Comparison of ENCODE assay signal across 22 cellular contexts in the genomic region with DNA sequence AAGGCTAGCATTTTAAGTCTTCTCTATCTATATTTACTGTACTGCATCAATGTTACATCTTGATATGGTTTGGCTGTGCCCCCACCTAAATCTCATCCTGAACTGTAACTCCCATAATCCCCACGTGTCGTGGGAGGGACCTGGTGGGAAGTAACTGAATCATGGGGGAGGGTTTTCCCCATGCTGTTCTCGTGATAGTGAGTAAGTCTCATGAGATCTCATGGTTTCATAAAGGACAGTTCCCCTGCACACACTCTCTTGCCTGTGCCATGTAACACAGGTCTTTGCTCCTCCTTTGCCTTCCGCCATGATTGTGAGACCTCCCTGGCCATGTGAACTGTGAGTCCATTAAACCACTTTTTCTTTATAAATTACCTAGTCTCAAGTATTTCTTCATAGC.
A peak's percentile ranks its signal among the peaks of the same experiment; 100 is the strongest.
DNase-seq lines count a peak whose midpoint lies in the region; ATAC-seq and TF ChIP-seq lines count a peak whose summit lies in the region.
"Had no signal": no experiment of that assay in that cellular context is flagged by ENCODE, and none has a peak within 500 bp of the region (broad histone marks: within the 10 kb centered on the region; RNA-seq: fewer than 3 reads in every experiment).

No MANE protein-coding gene starts in this region.

- peak; percentile 3 for ATAC-seq in foreskin keratinocyte
- ATAC-seq: GM23338, left lung, right lobe of liver had no signal

- no peaks in the 10 kb centered on the region for H3K36me3 ChIP-seq in ascending aorta
- H3K36me3 ChIP-seq: left lung, right lobe of liver, tibial artery had no signal

- no peaks in the 10 kb centered on the region for H3K9me3 ChIP-seq in ascending aorta
- H3K9me3 ChIP-seq: BLaER1 treated with 17β-estradiol and CSF1 and Interleukin-3, amounts not matched to agents 10 nM and 100 nM; left lung; right lobe of liver; tibial artery had no signal

- intact Hi-C loops in ascending aorta (cut with DNase I), result no loop called here

- H3K4me1 ChIP-seq in foreskin keratinocyte (peaks cover 41% of the 10 kb centered on the region), ascending aorta (peaks cover 0 to 13% of the 10 kb centered on the region in 2 donors)
- H3K4me1 ChIP-seq: right lobe of liver had no signal

- H3K27ac ChIP-seq in foreskin keratinocyte (no peak overlapping the region), ascending aorta (no peak overlapping the region)
- H3K27ac ChIP-seq: BLaER1 treated with 17β-estradiol and CSF1 and Interleukin-3, amounts not matched to agents 10 nM and 100 nM; left lung; right lobe of liver; tibial artery had no signal

- H3K4me3 ChIP-seq in ascending aorta, result no peak overlapping the region
- H3K4me3 ChIP-seq: BLaER1 treated with 17β-estradiol and CSF1 and Interleukin-3, amounts not matched to agents 10 nM and 100 nM; GM23338; left lung; right lobe of liver; tibial artery had no signal

- H3K27me3 ChIP-seq in foreskin keratinocyte (no peaks in the 10 kb centered on the region), ascending aorta (no peaks in the 10 kb centered on the region)
- H3K27me3 ChIP-seq: BLaER1 treated with 17β-estradiol and CSF1 and Interleukin-3, amounts not matched to agents 10 nM and 100 nM; left lung; right lobe of liver; tibial artery had no signal

- peak; percentile 23 to 24 for DNase-seq in activated T-cell treated with anti-CD3 and anti-CD28 coated beads, Interleukin-2, amount 50 U/mL, for 48 hours
- DNase-seq in activated T-cell treated with anti-CD3 and anti-CD28 coated beads for 4 hours (no peak), GF-D8 (lab: John Stamatoyannopoulos, UW) (peak; percentile 25), NCI-H226 (peak; percentile 14), foreskin keratinocyte (no peak), NCI-H146 (lab: John Stamatoyannopoulos, UW) (no peak), ascending aorta (ENCODE audit: low spot score in 2 of 2) (no peak)
- DNase-seq: activated CD4-positive, alpha-beta T cell treated with anti-CD3 and anti-CD28 coated beads, Interleukin-2, amount 50 U/mL, for 4 hours; activated gamma-delta T cell; DMS79 treated with DMSO at 0.1 percent for 48 hours; hypothalamus; left lung; NCI-H1048; NCI-H187; NCI-H524 treated with DMSO at 0.1 percent for 48 hours; NK-92 treated with Interleukin-12 subunit alpha and Interleukin-12 subunit beta, amount 100 ng/mL, for 24 hours; right lobe of liver; SHP77; T-helper 9 cell; tibial artery had no signal

- no peak for TF ChIP-seq CTCF in foreskin keratinocyte (conservative IDR thresholded peaks at IDR 0.05)
- no peak for TF ChIP-seq CTCF in ascending aorta (IDR thresholded peaks at IDR 0.05)

Comparison
In these comparisons a context has a peak if more than half of its experiments do, and no peak if none do; other contexts are left out.
1. DNase-seq: peak in activated T-cell treated with anti-CD3 and anti-CD28 coated beads, Interleukin-2, amount 50 U/mL, for 48 hours (2 of 2), GF-D8 (single experiment) and NCI-H226 (single experiment); none in activated T-cell treated with anti-CD3 and anti-CD28 coated beads for 4 hours (single experiment), foreskin keratinocyte (0 of 2), NCI-H146 (single experiment) and ascending aorta (0 of 2).